19 cellular contexts compared by ENCODE assay signal in the genomic region with DNA sequence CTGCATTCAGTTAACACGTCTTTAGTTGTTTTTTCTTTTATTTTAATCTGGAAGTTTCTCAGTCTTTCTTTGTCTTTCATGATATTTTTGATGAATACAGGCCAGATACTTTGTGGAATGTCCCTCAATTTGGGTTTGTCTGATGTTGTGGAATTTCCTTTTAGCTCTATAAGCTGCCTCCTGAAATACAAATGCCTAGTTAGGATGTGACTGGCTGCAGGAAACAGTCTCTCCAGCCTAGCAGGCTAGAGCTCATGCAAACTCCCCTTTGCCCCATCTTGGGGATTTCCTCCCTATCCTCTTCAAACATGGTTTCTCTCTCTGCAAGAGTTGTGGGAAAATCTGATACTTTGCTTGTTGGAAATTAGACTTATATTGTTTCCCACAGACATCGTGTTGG.
"Had no signal": no experiment of that assay in that cellular context is flagged by ENCODE, and none has a peak within 500 bp of the region (broad histone marks: within the 10 kb centered on the region; RNA-seq: fewer than 3 reads in every experiment).

No MANE protein-coding gene starts in this region.

- H3K27ac ChIP-seq: gastrocnemius medialis, left lung, pancreas, sigmoid colon, stomach, testis had no signal

- H3K4me1 ChIP-seq: gastrocnemius medialis, left lung, sigmoid colon, testis had no signal

- H3K4me1 Mint-ChIP-seq: activated T-helper 17 cell treated with anti-CD3 and anti-CD28 coated beads, Interleukin-2, amount 50 U/mL, for 72 hours had no signal

- DNase-seq: activated CD4-positive, alpha-beta T cell treated with anti-CD3 and anti-CD28 coated beads for 1 hour; activated CD4-positive, alpha-beta T cell treated with anti-CD3 and anti-CD28 coated beads, Interleukin-2, amount 50 U/mL, for 4 hours; activated naive CD4-positive, alpha-beta T cell treated with Interleukin-2 at 50 U/mL for 16 hours; central memory CD4-positive, alpha-beta T cell; effector memory CD8-positive, alpha-beta T cell; gastrocnemius medialis; heart left ventricle; islet precursor cell; left lung; nephron progenitor cell; pancreas; sigmoid colon; SK-N-SH; stimulated activated CD4-positive, alpha-beta T cell treated with anti-CD3 and anti-CD28 coated beads, Interleukin-1b, Interleukin-23, amount 100 ng/mL, for 48 hours; stomach; T-helper 1 cell; T1000; testis had no signal

- H3K4me3 Mint-ChIP-seq: activated T-helper 17 cell treated with anti-CD3 and anti-CD28 coated beads, Interleukin-2, amount 50 U/mL, for 72 hours; effector memory CD8-positive, alpha-beta T cell; nephron progenitor cell had no signal

- ATAC-seq: activated T-helper 17 cell treated with anti-CD3 and anti-CD28 coated beads, Interleukin-2, amount 50 U/mL, for 72 hours; effector memory CD8-positive, alpha-beta T cell; gastrocnemius medialis; heart left ventricle; left lung; pancreas had no signal

- H3K27me3 ChIP-seq: gastrocnemius medialis, heart left ventricle, left lung, pancreas, sigmoid colon, stomach, testis had no signal

- H3K4me3 ChIP-seq: gastrocnemius medialis, heart left ventricle, left lung, pancreas, sigmoid colon, stomach, testis had no signal

- H3K9me3 ChIP-seq: gastrocnemius medialis, heart left ventricle, left lung, pancreas, sigmoid colon, SK-N-SH, stomach, testis had no signal

- H3K9me3 Mint-ChIP-seq: activated T-helper 17 cell treated with anti-CD3 and anti-CD28 coated beads, Interleukin-2, amount 50 U/mL, for 72 hours; effector memory CD8-positive, alpha-beta T cell had no signal

- H3K36me3 ChIP-seq: gastrocnemius medialis, heart left ventricle, left lung, pancreas, sigmoid colon, stomach had no signal

- H3K27ac Mint-ChIP-seq: activated T-helper 17 cell treated with anti-CD3 and anti-CD28 coated beads, Interleukin-2, amount 50 U/mL, for 72 hours; effector memory CD8-positive, alpha-beta T cell; nephron progenitor cell had no signal
